9 cellular contexts compared by ENCODE assay signal in the genomic region with DNA sequence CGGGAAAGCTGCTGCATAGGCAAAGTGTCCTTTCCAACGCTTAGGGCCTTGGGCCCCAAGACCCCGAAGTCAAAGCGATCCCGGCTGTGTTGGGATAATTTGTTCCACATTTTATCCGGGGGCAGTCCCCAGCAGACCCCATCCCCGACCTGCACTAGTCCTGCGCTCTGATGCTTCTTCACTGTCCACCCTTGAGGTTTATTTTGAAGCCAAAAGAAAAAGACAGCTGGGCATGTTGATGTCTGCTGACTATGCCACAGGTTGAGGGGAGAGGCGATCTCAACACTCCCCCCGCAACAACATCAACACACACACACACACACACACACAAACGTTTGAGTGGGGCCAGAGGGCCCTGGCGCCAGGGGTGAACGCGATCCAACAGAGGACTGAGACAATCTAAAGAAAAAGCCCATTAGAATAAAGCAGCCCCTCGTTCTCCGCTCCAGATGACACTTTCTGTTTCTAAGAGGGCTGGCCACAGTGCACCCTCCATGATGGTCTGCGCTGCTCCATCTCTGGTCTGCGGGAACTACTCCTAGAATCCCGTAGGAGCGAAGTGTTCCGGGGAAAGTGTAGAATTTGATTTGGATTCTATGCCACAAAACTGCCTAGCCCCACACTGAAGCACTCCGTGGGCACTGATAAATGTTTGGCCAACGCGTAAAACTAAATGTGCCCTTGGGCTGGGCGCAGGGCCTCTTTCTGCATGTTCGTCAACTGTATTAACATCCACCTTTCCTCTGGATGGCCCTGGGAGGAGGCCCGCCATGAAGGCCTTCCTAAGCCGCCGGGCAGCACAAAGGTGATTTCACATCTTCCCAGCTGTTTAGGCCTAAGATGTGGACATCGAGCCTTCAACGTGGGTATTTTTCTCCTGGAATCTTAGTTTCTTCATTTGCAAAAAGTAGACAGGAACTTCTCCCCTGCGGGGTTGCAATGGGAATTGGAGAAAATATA. TPM values are rescaled to one million over a fixed set of nuclear protein-coding genes. Genes with fewer than 3 reads are reported as not detected.
A peak's percentile ranks its signal among the peaks of the same experiment; 100 is the strongest.
DNase-seq lines count a peak whose midpoint lies in the region; ATAC-seq lines count a peak whose summit lies in the region.
"Had no signal": no experiment of that assay in that cellular context is flagged by ENCODE, and none has a peak within 500 bp of the region (broad histone marks: within the 10 kb centered on the region; RNA-seq: fewer than 3 reads in every experiment).

No MANE protein-coding gene starts in this region.

- H3K4me3 ChIP-seq in right cardiac atrium (ENCODE audit: low read length) (peak overlapping the region; percentile 75), skeletal muscle satellite cell (ENCODE audit: low read length) (no peak overlapping the region)

- no peak overlapping the region for H3K27ac ChIP-seq in right cardiac atrium (ENCODE audit: low read length)
- H3K27ac ChIP-seq: HL-60 had no signal

- H3K27ac Mint-ChIP-seq in T-helper 2 cell treated with Interferon-gamma antibody and Interleukin-4, amounts not matched to agents 5 μg/mL and 100 μg/mL, for 36 hours = peak overlapping the region; percentile 36
- H3K27ac Mint-ChIP-seq in T-cell = peak overlapping the region in 1 of 2 donors; percentile 19
- H3K27ac Mint-ChIP-seq in stimulated activated memory B cell treated with anti-CD40 and anti-IgM and Interleukin-4, amounts not matched to agents 10 μg/mL and 1 μg/mL and 100 μg/mL, for 72 hours = no peak overlapping the region

- no peaks in the 10 kb centered on the region for H3K9me3 ChIP-seq in right cardiac atrium (ENCODE audit: control insufficient read depth, low read length)
- no peaks in the 10 kb centered on the region for H3K9me3 ChIP-seq in skeletal muscle satellite cell (replicated peaks; ENCODE audit: low read length)

- H3K4me1 Mint-ChIP-seq in T-helper 2 cell treated with Interferon-gamma antibody and Interleukin-4, amounts not matched to agents 5 μg/mL and 100 μg/mL, for 36 hours (ENCODE audit: low read depth) = peaks cover 7% of the 10 kb centered on the region
- peaks cover 36 to 50% (median 44%) of the 10 kb centered on the region in 3 donors for H3K4me1 Mint-ChIP-seq in T-cell
- peaks cover 38% of the 10 kb centered on the region for H3K4me1 Mint-ChIP-seq in stimulated activated memory B cell treated with anti-CD40 and anti-IgM and Interleukin-4, amounts not matched to agents 10 μg/mL and 1 μg/mL and 100 μg/mL, for 72 hours

- peaks cover 80% of the 10 kb centered on the region for H3K27me3 Mint-ChIP-seq in T-helper 2 cell treated with Interferon-gamma antibody and Interleukin-4, amounts not matched to agents 5 μg/mL and 100 μg/mL, for 36 hours (ENCODE audit: low read depth)
- peaks cover 72 to 83% of the 10 kb centered on the region in 2 donors for H3K27me3 Mint-ChIP-seq in T-cell
- peaks cover 90% of the 10 kb centered on the region for H3K27me3 Mint-ChIP-seq in stimulated activated memory B cell treated with anti-CD40 and anti-IgM and Interleukin-4, amounts not matched to agents 10 μg/mL and 1 μg/mL and 100 μg/mL, for 72 hours

- CTCF ChIA-PET in T-cell (lab: Charles Lee) = no interaction called here

- H3K4me2 ChIP-seq in skeletal muscle satellite cell (ENCODE audit: low read length) = peak overlapping the region; percentile 99

- no peak for DNase-seq in T-helper 2 cell treated with Interferon-gamma antibody and Interleukin-4, amounts not matched to agents 5 μg/mL and 100 μg/mL, for 36 hours (ENCODE audit: low spot score)
- DNase-seq in T-helper 2 cell = no peak
- no peak for DNase-seq in T-cell
- DNase-seq in right cardiac atrium = no peak
- DNase-seq in DMS53 treated with DMSO at 0.1 percent for 48 hours (lab: John Stamatoyannopoulos, UW; ENCODE audit: unreplicated experiment) = no peak
- DNase-seq in activated CD4-positive, alpha-beta T cell treated with anti-CD3 and anti-CD28 coated beads, Interleukin-2, amount 50 U/mL, for 4 hours = no peak

- H3K9me3 Mint-ChIP-seq in T-helper 2 cell treated with Interferon-gamma antibody and Interleukin-4, amounts not matched to agents 5 μg/mL and 100 μg/mL, for 36 hours = no peaks in the 10 kb centered on the region
- no peaks in the 10 kb centered on the region for H3K9me3 Mint-ChIP-seq in T-cell
- peaks cover 6% of the 10 kb centered on the region for H3K9me3 Mint-ChIP-seq in stimulated activated memory B cell treated with anti-CD40 and anti-IgM and Interleukin-4, amounts not matched to agents 10 μg/mL and 1 μg/mL and 100 μg/mL, for 72 hours

- H3K36me3 Mint-ChIP-seq in T-helper 2 cell treated with Interferon-gamma antibody and Interleukin-4, amounts not matched to agents 5 μg/mL and 100 μg/mL, for 36 hours (ENCODE audit: low read depth) = peaks cover 2% of the 10 kb centered on the region
- H3K36me3 Mint-ChIP-seq in T-cell = no peaks in the 10 kb centered on the region
- peaks cover 6% of the 10 kb centered on the region for H3K36me3 Mint-ChIP-seq in stimulated activated memory B cell treated with anti-CD40 and anti-IgM and Interleukin-4, amounts not matched to agents 10 μg/mL and 1 μg/mL and 100 μg/mL, for 72 hours

- ATAC-seq in T-cell (replicated peaks in 1 of 4) (no peak), right cardiac atrium (no peak)
- ATAC-seq in stimulated activated memory B cell treated with anti-CD40 and anti-IgM and Interleukin-4, amounts not matched to agents 10 μg/mL and 1 μg/mL and 100 μg/mL, for 72 hours = no peak

- POLR2A ChIA-PET in T-cell (lab: Charles Lee) = no interaction called here

- no peaks in the 10 kb centered on the region for H3K4me1 ChIP-seq in right cardiac atrium (ENCODE audit: control insufficient read depth, insufficient read depth, low read length)
- H3K4me1 ChIP-seq in skeletal muscle satellite cell (ENCODE audit: control insufficient read depth, insufficient read depth, low read length) = peaks cover 29% of the 10 kb centered on the region

- no peaks in the 10 kb centered on the region for H3K27me3 ChIP-seq in right cardiac atrium (ENCODE audit: control insufficient read depth, insufficient read depth)
- peaks cover 69% of the 10 kb centered on the region for H3K27me3 ChIP-seq in skeletal muscle satellite cell (ENCODE audit: control insufficient read depth, insufficient read depth, low read length)

- no peaks in the 10 kb centered on the region for H3K36me3 ChIP-seq in skeletal muscle satellite cell (ENCODE audit: insufficient read depth, low read length)

- intact Hi-C loops in right cardiac atrium (cut with DNase I) = no loop called here

- no peak overlapping the region for H3K4me3 Mint-ChIP-seq in T-helper 2 cell treated with Interferon-gamma antibody and Interleukin-4, amounts not matched to agents 5 μg/mL and 100 μg/mL, for 36 hours
- H3K4me3 Mint-ChIP-seq in T-cell = peak overlapping the region in 2 of 3 donors; percentile 11 to 77
- H3K4me3 Mint-ChIP-seq in stimulated activated memory B cell treated with anti-CD40 and anti-IgM and Interleukin-4, amounts not matched to agents 10 μg/mL and 1 μg/mL and 100 μg/mL, for 72 hours = no peak overlapping the region

- 43% methylated on average over 32 of the region's 32 CpGs for WGBS in right cardiac atrium

- no peak overlapping the region for H3K9ac ChIP-seq in skeletal muscle satellite cell (ENCODE audit: low read depth, low read length)

RNA-seq across cellular contexts. Expression of a gene that starts 2.4 kb away (rescaled TPM):
- not detected for total RNA-seq in T-cell
- total RNA-seq in right cardiac atrium = 1 to 10 TPM; 1.8 to 2.8 (median 2.1) TPM
- 3.6 TPM for polyA plus RNA-seq in right cardiac atrium
- total RNA-seq in skeletal muscle satellite cell (2012; rRNA removed) = 10.1 and 11.6 TPM in 2 replicates

Comparison
In these comparisons a context has a peak if more than half of its experiments do, and no peak if none do; other contexts are left out.
1. H3K4me3 Mint-ChIP-seq: peak in T-cell (2 of 3); none in T-helper 2 cell treated with Interferon-gamma antibody and Interleukin-4, amounts not matched to agents 5 μg/mL and 100 μg/mL, for 36 hours (single experiment) and stimulated activated memory B cell treated with anti-CD40 and anti-IgM and Interleukin-4, amounts not matched to agents 10 μg/mL and 1 μg/mL and 100 μg/mL, for 72 hours (single experiment).